Comparison of ENCODE assay signal across 9 cellular contexts in the genomic region with DNA sequence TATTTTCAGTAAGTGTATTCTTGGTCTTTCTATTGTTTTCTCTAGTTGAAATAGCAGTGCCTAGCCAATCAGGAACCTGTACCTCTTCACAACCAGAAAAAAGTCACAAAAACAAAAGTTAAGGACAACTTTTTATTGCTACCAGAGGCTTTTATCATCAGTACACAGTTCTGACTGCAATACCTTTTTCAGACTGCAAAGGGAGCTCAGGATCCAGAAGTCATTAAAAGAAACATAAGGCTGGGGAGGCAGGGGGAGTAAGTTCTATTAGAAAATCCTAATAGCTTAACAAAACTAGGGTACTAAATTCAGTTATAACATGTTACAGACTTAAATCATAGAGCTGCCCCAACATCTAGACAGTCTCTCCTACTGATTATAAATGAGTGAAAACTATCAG. TPM values are rescaled to one million over a fixed set of nuclear protein-coding genes. Genes with fewer than 3 reads are reported as not detected.
A peak's percentile ranks its signal among the peaks of the same experiment; 100 is the strongest.
DNase-seq lines count a peak whose midpoint lies in the region; ATAC-seq and TF ChIP-seq lines count a peak whose summit lies in the region.
"Had no signal": no experiment of that assay in that cellular context is flagged by ENCODE, and none has a peak within 500 bp of the region (broad histone marks: within the 10 kb centered on the region; RNA-seq: fewer than 3 reads in every experiment).

No MANE protein-coding gene starts in this region.

- H3K9ac ChIP-seq in IMR-90 (ENCODE audit: low read depth, low read length) = no peak overlapping the region

- H3K56ac ChIP-seq in IMR-90 (ENCODE audit: extremely low read depth, insufficient read depth, low read length) = no peak overlapping the region

- H3K79me1 ChIP-seq in IMR-90 (ENCODE audit: low read depth in 1 of 2, low read length in 2 of 2) = peaks cover 12 to 53% of the 10 kb centered on the region in 2 experiments

- no peak overlapping the region for H4K5ac ChIP-seq in IMR-90 (ENCODE audit: low read depth, low read length)

- TF ChIP-seq CTCF in IMR-90 (conservative IDR thresholded peaks at IDR 0.05; ENCODE audit: low read depth, low read length) (peak; percentile 44), mesothelial cell of epicardium (IDR thresholded peaks at IDR 0.05; ENCODE audit: unreplicated experiment) (peak; percentile 33), sigmoid colon (IDR thresholded peaks at IDR 0.05) (peak in 2 of 4 experiments; percentile 13 to 29)

- no peaks in the 10 kb centered on the region for H3K9me3 ChIP-seq in CD4-positive, alpha-beta memory T cell (ENCODE audit: control insufficient read depth in 1 of 2, low read length in 2 of 2)
- no peaks in the 10 kb centered on the region for H3K9me3 ChIP-seq in IMR-90 (ENCODE audit: control insufficient read depth, insufficient read depth, low read length)
- H3K9me3 ChIP-seq in sigmoid colon = no peaks in the 10 kb centered on the region

- H2BK20ac ChIP-seq in IMR-90 (ENCODE audit: low read depth, low read length) = no peak overlapping the region

- no peak overlapping the region for H2BK15ac ChIP-seq in IMR-90 (ENCODE audit: low read depth, low read length)

- H3K9me1 ChIP-seq in IMR-90 (ENCODE audit: insufficient read depth, low read length) = peaks cover 11% of the 10 kb centered on the region; the same call in 1 of the 2 replicates

- no TSS peak for BruUV-seq in IMR-90 (replicated peaks; lab: Mats Ljungman, UMichigan)

- in situ Hi-C loops in IMR-90 (cut with MboI; ENCODE audit: low sequenced_read_pairs) = loop anchor here (10.0 kb wide), 1 partner anchor 612 kb away; a partner anchor contains a TSS

- intact Hi-C loops in CD4-positive, alpha-beta memory T cell (cut with micrococcal nuclease) = loop anchor here (1.0 to 10.0 kb wide), 4 partner anchors 150 to 616 kb away; a partner anchor contains a TSS
- intact Hi-C loops in IMR-90 (cut with micrococcal nuclease) (loop anchor here (1.0 to 10.0 kb wide), 2 partner anchors 156 to 612 kb away; a partner anchor contains a TSS), sigmoid colon (cut with DNase I) (no loop called here)

- no peak overlapping the region for H2BK120ac ChIP-seq in IMR-90 (ENCODE audit: low read depth, low read length)

- peak overlapping the region in 4 of 7 donors; percentile 2 to 85 (median 62) for H3K27ac Mint-ChIP-seq in CD4-positive, alpha-beta memory T cell
- H3K27ac Mint-ChIP-seq in mesothelial cell of epicardium = peak overlapping the region; percentile 78

- H3K27me3 Mint-ChIP-seq in CD4-positive, alpha-beta memory T cell = no peaks in the 10 kb centered on the region
- no peaks in the 10 kb centered on the region for H3K27me3 Mint-ChIP-seq in mesothelial cell of epicardium (ENCODE audit: low read depth)

- no peak overlapping the region for H2AK5ac ChIP-seq in IMR-90 (ENCODE audit: low read depth, low read length)

- peaks cover 8% of the 10 kb centered on the region; the same call in 1 of the 2 replicates for H4K20me1 ChIP-seq in IMR-90 (ENCODE audit: insufficient read depth, low read length)

- POLR2A ChIA-PET in CD4-positive, alpha-beta memory T cell (lab: Charles Lee; ENCODE audit: partially characterized antibody) = interaction anchor here (0.6 to 1.0 kb wide), 2 partner anchors 38 to 48 kb away, joined by 4 to 5 read pairs; no protein-coding TSS in a partner anchor
- POLR2A ChIA-PET in IMR-90 (lab: Charles Lee; ENCODE audit: unreplicated experiment) = no interaction called here

- H3K4me3 ChIP-seq in CD4-positive, alpha-beta memory T cell (ENCODE audit: low read length in 2 of 2) = no peak overlapping the region
- H3K4me3 ChIP-seq in IMR-90 (ENCODE audit: insufficient read depth, low read depth, low read length) (no peak overlapping the region), sigmoid colon (no peak overlapping the region)

- peaks cover 24 to 53% of the 10 kb centered on the region in 2 donors for H3K36me3 Mint-ChIP-seq in CD4-positive, alpha-beta memory T cell
- peaks cover 21% of the 10 kb centered on the region for H3K36me3 Mint-ChIP-seq in mesothelial cell of epicardium

- H3K23ac ChIP-seq in IMR-90 (ENCODE audit: low read depth, low read length) = no peak overlapping the region

- DNase-seq in CD4-positive, alpha-beta memory T cell = no peak
- peak; percentile 44 for DNase-seq in IMR-90
- DNase-seq in astrocyte of the hippocampus (ENCODE audit: low read depth, low spot score) = peak; percentile 51
- DNase-seq in mesothelial cell of epicardium (ENCODE audit: low spot score in 2 of 2, unreplicated experiment in 2 of 2) = no peak
- DNase-seq in NCI-H1105 treated with DMSO at 0.1 percent for 48 hours (lab: John Stamatoyannopoulos, UW) = no peak
- no peak for DNase-seq in sigmoid colon
- DNase-seq: hippocampal formation had no signal

- dilution Hi-C loops in IMR-90 (cut with HindIII; ENCODE audit: low sequenced_read_pairs, unreplicated experiment) = no loop called here

- no peak overlapping the region for H4K8ac ChIP-seq in IMR-90 (ENCODE audit: low read depth in 2 of 2, low read length in 2 of 2)

- CTCF ChIA-PET in CD4-positive, alpha-beta memory T cell (lab: Charles Lee; ENCODE audit: partially characterized antibody) = interaction anchor here (0.5 to 5.7 kb wide), 9 partner anchors 12 to 514 kb away, joined by 3 to 75 read pairs (median 4); no protein-coding TSS in a partner anchor
- CTCF ChIA-PET in IMR-90 (lab: Yijun Ruan, JAX) = interaction anchor here (0.5 to 1.6 kb wide), 4 partner anchors 23 to 157 kb away, joined by 3 to 6 read pairs (median 4); no protein-coding TSS in a partner anchor

- TF ChIP-seq EP300 in sigmoid colon (IDR thresholded peaks at IDR 0.05) = no peak

- no peaks in the 10 kb centered on the region for H3K27me3 ChIP-seq in CD4-positive, alpha-beta memory T cell (ENCODE audit: insufficient read depth, low read length)
- H3K27me3 ChIP-seq in IMR-90 (ENCODE audit: control insufficient read depth, insufficient read depth, low read length) (no peaks in the 10 kb centered on the region), sigmoid colon (no peaks in the 10 kb centered on the region)

- ATAC-seq in IMR-90 (ENCODE audit: low read depth) (peak; percentile 24; the same call in 1 of the 2 replicates), HG03457 (IDR thresholded peaks at IDR 0.05; ENCODE audit: unreplicated experiment) (no peak), GM21526 (IDR thresholded peaks at IDR 0.05; ENCODE audit: low FRiP score, unreplicated experiment) (no peak)

- H3K4me1 Mint-ChIP-seq in CD4-positive, alpha-beta memory T cell = peaks cover 3 to 10% (median 8%) of the 10 kb centered on the region in 4 donors
- peaks cover 19% of the 10 kb centered on the region for H3K4me1 Mint-ChIP-seq in mesothelial cell of epicardium

- TF ChIP-seq RAD21 in IMR-90 (IDR thresholded peaks at IDR 0.05; ENCODE audit: low read length) = peak; percentile 43

- TF ChIP-seq POLR2A in IMR-90 (IDR thresholded peaks at IDR 0.05; ENCODE audit: low read depth, low read length) = no peak
- TF ChIP-seq POLR2A in sigmoid colon (IDR thresholded peaks at IDR 0.05) = no peak

- H3K4me1 ChIP-seq in CD4-positive, alpha-beta memory T cell (ENCODE audit: insufficient read depth, low read length) = peaks cover 9% of the 10 kb centered on the region
- H3K4me1 ChIP-seq in IMR-90 (ENCODE audit: control insufficient read depth, insufficient read depth, low read length) (peaks cover 8% of the 10 kb centered on the region), sigmoid colon (peaks cover 0 to 15% (median 2%) of the 10 kb centered on the region in 4 donors)

- no peak overlapping the region for H3K4me3 Mint-ChIP-seq in CD4-positive, alpha-beta memory T cell
- H3K4me3 Mint-ChIP-seq in mesothelial cell of epicardium = no peak overlapping the region

- no peak overlapping the region for H3K27ac ChIP-seq in CD4-positive, alpha-beta memory T cell (ENCODE audit: low read depth, low read length)
- H3K27ac ChIP-seq in IMR-90 (ENCODE audit: insufficient read depth, low read length) (no peak overlapping the region), sigmoid colon (no peak overlapping the region)

- H2AFZ ChIP-seq in IMR-90 (replicated peaks; ENCODE audit: low read length, poor library complexity) = no peak overlapping the region

- H3K36me3 ChIP-seq in CD4-positive, alpha-beta memory T cell (ENCODE audit: insufficient read depth, low read length) = peaks cover 27% of the 10 kb centered on the region
- peaks cover 22% of the 10 kb centered on the region for H3K36me3 ChIP-seq in IMR-90 (ENCODE audit: control insufficient read depth, insufficient read depth, low read length)
- H3K36me3 ChIP-seq in sigmoid colon = peaks cover 0 to 61% (median 12%) of the 10 kb centered on the region in 4 donors

- H3K9me3 Mint-ChIP-seq in CD4-positive, alpha-beta memory T cell = no peaks in the 10 kb centered on the region
- no peaks in the 10 kb centered on the region for H3K9me3 Mint-ChIP-seq in mesothelial cell of epicardium

- H4K91ac ChIP-seq in IMR-90 (ENCODE audit: insufficient read depth, low read depth, low read length) = no peak overlapping the region

- H3K4ac ChIP-seq in IMR-90 (ENCODE audit: low read depth, low read length) = no peak overlapping the region

- H2BK5ac ChIP-seq in IMR-90 (ENCODE audit: low read depth, low read length, poor library complexity, severe bottlenecking) = peak overlapping the region; percentile 3

- no peak overlapping the region for H2AK9ac ChIP-seq in IMR-90 (replicated peaks; ENCODE audit: low read depth, low read length, poor library complexity)

- no peak overlapping the region for H3K18ac ChIP-seq in IMR-90 (ENCODE audit: low read depth, low read length)

- H3K4me2 ChIP-seq in IMR-90 (ENCODE audit: low read depth, low read length) = no peak overlapping the region

- H3K14ac ChIP-seq in IMR-90 (replicated peaks; ENCODE audit: low read depth, low read length) = no peak overlapping the region

TF ChIP-seq in IMR-90, 13 proteins besides CTCF, POLR2A, EP300 and RAD21 (continues in another document):
- TF ChIP-seq MAZ (IDR thresholded peaks at IDR 0.05; ENCODE audit: borderline replicate concordance, low read depth, low read length) (no peak), NFE2L2 (IDR thresholded peaks at IDR 0.05; ENCODE audit: low read depth, low read length) (no peak)
- TF ChIP-seq, protein P1, sequence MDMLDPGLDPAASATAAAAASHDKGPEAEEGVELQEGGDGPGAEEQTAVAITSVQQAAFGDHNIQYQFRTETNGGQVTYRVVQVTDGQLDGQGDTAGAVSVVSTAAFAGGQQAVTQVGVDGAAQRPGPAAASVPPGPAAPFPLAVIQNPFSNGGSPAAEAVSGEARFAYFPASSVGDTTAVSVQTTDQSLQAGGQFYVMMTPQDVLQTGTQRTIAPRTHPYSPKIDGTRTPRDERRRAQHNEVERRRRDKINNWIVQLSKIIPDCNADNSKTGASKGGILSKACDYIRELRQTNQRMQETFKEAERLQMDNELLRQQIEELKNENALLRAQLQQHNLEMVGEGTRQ (IDR thresholded peaks at IDR 0.05; ENCODE audit: low read depth, low read length) = no peak

RNA-seq across cellular contexts. Expression of a gene that starts 28.8 kb away (rescaled TPM):
- 100 to 1,000 TPM; 353 to 360 TPM for total RNA-seq in CD4-positive, alpha-beta memory T cell
- 100 to 1,000 TPM; 226 to 370 TPM for polyA plus RNA-seq in CD4-positive, alpha-beta memory T cell
- total RNA-seq in IMR-90 (2012; rRNA removed) (98.6 and 100 TPM in 2 replicates), mesothelial cell of epicardium (242 to 254 TPM (median 245 TPM) in 3 replicates), sigmoid colon (100 to 1,000 TPM; 248 to 339 (median 288) TPM)
- polyA plus RNA-seq in IMR-90 (2012; rRNA removed) (66.8 and 70.1 TPM in 2 replicates), sigmoid colon (100 to 1,000 TPM; 118 to 218 (median 130) TPM)
- 30.2 and 39.5 TPM in 2 replicates for polyA plus RNA-seq in IMR-90 (2012; cell fraction: cytosol; rRNA removed)
- polyA plus RNA-seq in IMR-90 (2012; cell fraction: nucleus; rRNA removed; ENCODE audit: low replicate concordance) = 11.4 and 41.8 TPM in 2 replicates

Comparison
In these comparisons a context has a peak if more than half of its experiments do, and no peak if none do; other contexts are left out.
1. DNase-seq: peak in IMR-90 (single experiment) and astrocyte of the hippocampus (single experiment); none in CD4-positive, alpha-beta memory T cell (0 of 5), mesothelial cell of epicardium (0 of 2), NCI-H1105 treated with DMSO at 0.1 percent for 48 hours (single experiment) and sigmoid colon (single experiment).